Comparison of ENCODE assay signal across 8 cellular contexts in the genomic region with DNA sequence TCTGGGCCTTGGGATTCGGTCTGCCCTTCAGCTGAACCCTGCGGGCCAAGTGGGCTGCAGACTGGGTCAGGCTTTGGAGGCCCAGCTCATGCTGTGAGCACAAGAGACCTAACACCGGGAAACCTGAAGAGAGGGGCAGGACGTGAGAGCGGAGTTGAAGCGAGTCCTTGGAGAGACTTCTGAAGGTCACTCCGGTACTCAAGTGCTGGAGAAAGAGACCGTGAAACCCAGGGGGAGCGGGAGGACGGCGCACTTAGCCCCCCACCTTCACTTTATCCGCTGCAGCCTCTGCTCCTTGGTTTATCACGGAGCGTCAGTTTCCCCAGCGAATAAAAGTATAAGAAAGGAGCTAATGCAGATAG. TPM values are rescaled to one million over a fixed set of nuclear protein-coding genes. Genes with fewer than 3 reads are reported as not detected.
DNase-seq lines count a peak whose midpoint lies in the region; ATAC-seq and TF ChIP-seq lines count a peak whose summit lies in the region.

No MANE protein-coding gene starts in this region.

- DNase-seq in AG04450 (ENCODE audit: low read depth, low spot score): no peak
- no peak for DNase-seq in SJSA1 (ENCODE audit: low read depth in 1 of 2, low spot score in 2 of 2)
- no peak for DNase-seq in fibroblast of the aortic adventitia (ENCODE audit: low read depth)
- no peak for DNase-seq in prostate gland (ENCODE audit: low spot score)
- no peak for DNase-seq in stimulated activated naive CD4-positive, alpha-beta T cell (lab: John Stamatoyannopoulos, UW)
- no peak for DNase-seq in NOMO-1 treated with dmso at 0.1 percent for 144 hours (lab: John Stamatoyannopoulos, UW; ENCODE audit: unreplicated experiment)

- ATAC-seq in GM21515 (IDR thresholded peaks at IDR 0.05; ENCODE audit: unreplicated experiment) (peak; percentile 16), esophagus mucosa (no peak)

- H3K9me3 ChIP-seq in AG04450 (ENCODE audit: control insufficient read depth, insufficient read depth, low read length) (no peaks in the 10 kb centered on the region), SJSA1 (replicated peaks) (no peaks in the 10 kb centered on the region), prostate gland (no peaks in the 10 kb centered on the region)

- H3K27ac ChIP-seq in AG04450 (ENCODE audit: low read depth, low read length) (peak overlapping the region; percentile 92), SJSA1 (peak overlapping the region; percentile 99), prostate gland (peak overlapping the region; percentile 88 to 91)

- CTCF ChIA-PET in AG04450 (lab: Charles Lee): interaction anchor here (0.8 to 3.0 kb wide), 5 partner anchors 47 to 296 kb away, joined by 3 to 31 read pairs (median 6); no protein-coding TSS in a partner anchor

- WGBS in prostate gland: 0% methylated on average over 15 of the region's 15 CpGs

- peak overlapping the region; percentile 76 for H3K4me3 ChIP-seq in AG04450 (ENCODE audit: low read depth, low read length)
- peak overlapping the region; percentile 63 for H3K4me3 ChIP-seq in SJSA1
- peak overlapping the region; percentile 81 for H3K4me3 ChIP-seq in fibroblast of the aortic adventitia (ENCODE audit: low read depth, low read length)
- peak overlapping the region; percentile 60 to 87 for H3K4me3 ChIP-seq in prostate gland

- intact Hi-C loops in prostate gland (cut with DNase I): no loop called here

- H3K36me3 ChIP-seq in SJSA1: peaks cover 30% of the 10 kb centered on the region
- H3K36me3 ChIP-seq in prostate gland: no peaks in the 10 kb centered on the region

- H3K4me1 ChIP-seq in SJSA1 (replicated peaks): peaks cover 10% of the 10 kb centered on the region
- H3K4me1 ChIP-seq in prostate gland (replicated peaks): peaks cover 12% of the 10 kb centered on the region

- no peaks in the 10 kb centered on the region for H3K27me3 ChIP-seq in AG04450 (ENCODE audit: control insufficient read depth, insufficient read depth, low read length)
- no peaks in the 10 kb centered on the region for H3K27me3 ChIP-seq in SJSA1 (replicated peaks)
- no peaks in the 10 kb centered on the region for H3K27me3 ChIP-seq in prostate gland (replicated peaks; ENCODE audit: insufficient read depth)

- TF ChIP-seq CTCF in AG04450 (IDR thresholded peaks at IDR 0.05; ENCODE audit: low read depth, low read length) (no peak), fibroblast of the aortic adventitia (IDR thresholded peaks at IDR 0.05; ENCODE audit: insufficient read depth, low read length) (no peak), prostate gland (IDR thresholded peaks at IDR 0.05) (no peak)

- no peak for TF ChIP-seq POLR2A in prostate gland (IDR thresholded peaks at IDR 0.05)

- POLR2A ChIA-PET in AG04450 (lab: Yijun Ruan, JAX): interaction anchor here (0.7 to 1.1 kb wide), 3 partner anchors 55 to 133 kb away, joined by 3 read pairs; a partner anchor contains a TSS

RNA-seq across cellular contexts. Expression of a gene that starts 0.4 kb away (rescaled TPM):
- polyA plus RNA-seq in AG04450 (2011; rRNA removed): 209 and 245 TPM in 2 replicates
- polyA minus RNA-seq in AG04450 (2011; rRNA and poly(A)+ RNA removed): 213 and 227 TPM in 2 replicates
- total RNA-seq in SJSA1 (2014; rRNA removed; shearing (Covaris generic)): 147 and 167 TPM in 2 replicates
- 115 and 130 TPM in 2 replicates for total RNA-seq in fibroblast of the aortic adventitia (ENCODE audit: low replicate concordance)
- 100 to 1,000 TPM; 123 to 138 TPM for total RNA-seq in prostate gland
- total RNA-seq in esophagus mucosa: 270 TPM

RNA-seq across cellular contexts. Expression of a gene that starts 47.4 kb away (rescaled TPM):
- not detected in 2 replicates for polyA plus RNA-seq in AG04450 (2011; rRNA removed)
- not detected in 2 replicates for polyA minus RNA-seq in AG04450 (2011; rRNA and poly(A)+ RNA removed)
- total RNA-seq in SJSA1 (2014; rRNA removed; shearing (Covaris generic)): not detected in 2 replicates
- total RNA-seq in fibroblast of the aortic adventitia (ENCODE audit: low replicate concordance): not detected in 2 replicates
- under 1 TPM in 1 of 2 donors, not detected in 1; 0.85 TPM for total RNA-seq in prostate gland
- not detected for total RNA-seq in esophagus mucosa

RNA-seq across cellular contexts. Expression of a gene that starts 54.4 kb away (rescaled TPM):
- 15.6 and 15.8 TPM in 2 replicates for polyA plus RNA-seq in AG04450 (2011; rRNA removed)
- polyA minus RNA-seq in AG04450 (2011; rRNA and poly(A)+ RNA removed): 8.8 and 11.0 TPM in 2 replicates
- total RNA-seq in SJSA1 (2014; rRNA removed; shearing (Covaris generic)): 15.7 and 30.3 TPM in 2 replicates
- 5.0 and 26.5 TPM in 2 replicates for total RNA-seq in fibroblast of the aortic adventitia (ENCODE audit: low replicate concordance)
- total RNA-seq in prostate gland: 10 to 100 TPM; 19.6 to 21.0 TPM
- total RNA-seq in esophagus mucosa: 5.6 TPM
